In the genomic region with DNA sequence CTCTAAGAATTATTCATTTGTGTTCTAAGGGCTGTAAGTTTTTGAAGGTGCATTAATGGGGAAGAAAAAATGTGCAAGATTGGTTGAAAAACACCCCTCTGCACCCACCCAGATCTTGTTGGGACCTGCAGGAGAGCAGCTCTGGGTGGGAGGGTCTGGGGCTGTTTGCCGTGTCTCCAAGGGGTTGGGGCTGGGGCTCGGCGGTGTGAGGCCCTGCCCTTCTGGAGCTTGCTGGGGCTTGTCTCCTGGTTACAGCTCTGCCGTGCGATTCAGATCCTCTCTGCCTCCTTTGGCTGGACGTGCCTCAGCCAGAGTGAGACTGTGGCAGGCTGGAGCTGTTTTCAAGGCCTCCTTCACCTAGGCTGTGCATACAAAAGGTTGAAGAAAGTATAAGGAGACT, we compare ENCODE assay signal across 31 cellular contexts. TPM values are rescaled to one million over a fixed set of nuclear protein-coding genes. Genes with fewer than 3 reads are reported as not detected.
A peak's percentile ranks its signal among the peaks of the same experiment; 100 is the strongest.
DNase-seq lines count a peak whose midpoint lies in the region; ATAC-seq, FAIRE-seq and TF ChIP-seq lines count a peak whose summit lies in the region.
"Had no signal": no experiment of that assay in that cellular context is flagged by ENCODE, and none has a peak within 500 bp of the region (broad histone marks: within the 10 kb centered on the region; RNA-seq: fewer than 3 reads in every experiment).

No MANE protein-coding gene starts in this region.

- FAIRE-seq in pancreas (lab: Jason Lieb, UNC), result no peak

- no peak for TF ChIP-seq POLR2A in breast epithelium (IDR thresholded peaks at IDR 0.05)
- TF ChIP-seq POLR2A in gastroesophageal sphincter (IDR thresholded peaks at IDR 0.05), result no peak

- H3K36me3 ChIP-seq in breast epithelium (no peaks in the 10 kb centered on the region), gastroesophageal sphincter (peaks cover 0 to 40% of the 10 kb centered on the region in 2 donors), pancreas (no peaks in the 10 kb centered on the region)
- H3K36me3 ChIP-seq: uterus had no signal

- H3K27me3 ChIP-seq in breast epithelium, result no peaks in the 10 kb centered on the region
- H3K27me3 ChIP-seq in gastroesophageal sphincter, result no peaks in the 10 kb centered on the region
- no peaks in the 10 kb centered on the region for H3K27me3 ChIP-seq in pancreas
- H3K27me3 ChIP-seq: uterus had no signal

- TF ChIP-seq CTCF in breast epithelium (IDR thresholded peaks at IDR 0.05) (no peak), gastroesophageal sphincter (IDR thresholded peaks at IDR 0.05) (no peak), pancreas (IDR thresholded peaks at IDR 0.05) (no peak)

- ATAC-seq in gastroesophageal sphincter (no peak), pancreas (peak in 3 of 4 donors; percentile 7 to 31 (median 31))
- ATAC-seq: activated naive CD4-positive, alpha-beta T cell treated with anti-CD3 and anti-CD28 coated beads, Interleukin-2, amount 50 U/mL, for 72 hours; HCT116 had no signal

- no peak for TF ChIP-seq EP300 in gastroesophageal sphincter (IDR thresholded peaks at IDR 0.05)

- H3K9me3 ChIP-seq in breast epithelium (no peaks in the 10 kb centered on the region), gastroesophageal sphincter (no peaks in the 10 kb centered on the region), pancreas (no peaks in the 10 kb centered on the region)
- H3K9me3 ChIP-seq: Caco-2, uterus had no signal

- H3K4me1 ChIP-seq in breast epithelium (no peaks in the 10 kb centered on the region), gastroesophageal sphincter (peaks cover 0 to 44% (median 7%) of the 10 kb centered on the region in 3 donors), pancreas (peaks cover 16 to 23% (median 22%) of the 10 kb centered on the region in 3 donors)
- H3K4me1 ChIP-seq: uterus had no signal

- no CpG with 5 or more reads among the region's 6 CpGs for WGBS in gastroesophageal sphincter (ENCODE audit: low coverage in 1 of 2), 2 donors
- 43 to 48% methylated on average over 6 of the region's 6 CpGs for WGBS in pancreas, 2 donors

- no peak overlapping the region for H3K4me3 ChIP-seq in breast epithelium
- H3K4me3 ChIP-seq in gastroesophageal sphincter, result no peak overlapping the region
- no peak overlapping the region for H3K4me3 ChIP-seq in pancreas
- H3K4me3 ChIP-seq: smooth muscle cell, uterus had no signal

- DNase-seq in HPDE6-E6E7 (ENCODE audit: extremely low spot score) (peak; percentile 76), breast epithelium (ENCODE audit: low spot score in 2 of 2) (peak in 1 of 2 donors; percentile 55), pancreas (peak in 1 of 6 donors; percentile 57), T-helper 1 cell (no peak), NCI-H1417 (lab: John Stamatoyannopoulos, UW) (no peak), RPMI8226 (no peak), NOMO-1 (lab: John Stamatoyannopoulos, UW; ENCODE audit: unreplicated experiment in 2 of 2) (no peak)
- DNase-seq: ACHN; activated CD4-positive, alpha-beta memory T cell treated with anti-CD3 and anti-CD28 coated beads for 36 hours; activated CD4-positive, CD25-positive, alpha-beta regulatory T cell; anterior cingulate cortex; Caco-2; DMS79 treated with DMSO at 0.1 percent for 48 hours; foreskin melanocyte; hippocampal formation; immature natural killer cell; NCI-H1092 treated with DMSO at 0.1 percent for 48 hours; NCI-H2029 treated with DMSO at 0.1 percent for 48 hours; NCI-H446 treated with DMSO at 0.1 percent for 48 hours; OCI-M1; SHP77 treated with DMSO at 0.1 percent for 48 hours; stimulated activated CD4-positive, alpha-beta T cell treated with anti-CD3 and anti-CD28 coated beads, Interleukin-2, amount 100 ng/mL, for 24 hours; substantia nigra; SW 1271; uterus had no signal

- H3K27ac ChIP-seq in breast epithelium, result peak overlapping the region; percentile 48 to 49
- peak overlapping the region in 3 of 4 donors; percentile 5 to 49 (median 21) for H3K27ac ChIP-seq in gastroesophageal sphincter
- H3K27ac ChIP-seq in pancreas, result peak overlapping the region in 3 of 4 donors; percentile 11 to 51 (median 37)
- H3K27ac ChIP-seq: HL-60, uterus had no signal

- intact Hi-C loops in breast epithelium (cut with DNase I; ENCODE audit: low total_unique reads), result no loop called here
- intact Hi-C loops in pancreas (cut with DNase I), result no loop called here

RNA-seq across cellular contexts. Expression of a gene that starts 26.1 kb away (rescaled TPM):
- total RNA-seq in breast epithelium, result 100 to 1,000 TPM in 2 of 3 donors, 10 to 100 TPM in 1; 16.0 to 131 (median 115) TPM
- total RNA-seq in gastroesophageal sphincter, result 100 to 1,000 TPM; 137 to 449 (median 301) TPM
- total RNA-seq in pancreas, result 100 to 1,000 TPM in 4 of 6 donors, 10 to 100 TPM in 2; 76.3 to 211 (median 155) TPM
- 10 to 100 TPM; 43.1 to 56.5 TPM for polyA plus RNA-seq in pancreas

RNA-seq across cellular contexts. Expression of a gene that starts 36.0 kb away (rescaled TPM):
- 1,000 to 10,000 TPM in 1 of 3 donors, 100 to 1,000 TPM in 2; 161 to 1,107 (median 177) TPM for total RNA-seq in breast epithelium
- 1,000 to 10,000 TPM in 1 of 4 donors, 100 to 1,000 TPM in 3; 313 to 1,402 (median 682) TPM for total RNA-seq in gastroesophageal sphincter
- total RNA-seq in pancreas, result 10 to 100 TPM in 5 of 6 donors, 1 to 10 TPM in 1; 8.2 to 91.6 (median 28.8) TPM
- polyA plus RNA-seq in pancreas, result 10 to 100 TPM; 18.4 to 25.0 TPM
- total RNA-seq: activated CD4-positive, alpha-beta memory T cell treated with anti-CD3 and anti-CD28 coated beads for 36 hours; activated T-helper 2 cell treated with anti-CD3 and anti-CD28 coated beads, Interferon-gamma antibody, Interleukin-2, Interleukin-4, amounts not matched to agents 10 μg/mL and 5 μg/mL and 100 μg/mL, durations not matched to agents 14 hours and 24 hours and 36 hours had no signal
- polyA plus RNA-seq: immature natural killer cell had no signal
